ENCODE assay signal across 24 cellular contexts in the genomic region with DNA sequence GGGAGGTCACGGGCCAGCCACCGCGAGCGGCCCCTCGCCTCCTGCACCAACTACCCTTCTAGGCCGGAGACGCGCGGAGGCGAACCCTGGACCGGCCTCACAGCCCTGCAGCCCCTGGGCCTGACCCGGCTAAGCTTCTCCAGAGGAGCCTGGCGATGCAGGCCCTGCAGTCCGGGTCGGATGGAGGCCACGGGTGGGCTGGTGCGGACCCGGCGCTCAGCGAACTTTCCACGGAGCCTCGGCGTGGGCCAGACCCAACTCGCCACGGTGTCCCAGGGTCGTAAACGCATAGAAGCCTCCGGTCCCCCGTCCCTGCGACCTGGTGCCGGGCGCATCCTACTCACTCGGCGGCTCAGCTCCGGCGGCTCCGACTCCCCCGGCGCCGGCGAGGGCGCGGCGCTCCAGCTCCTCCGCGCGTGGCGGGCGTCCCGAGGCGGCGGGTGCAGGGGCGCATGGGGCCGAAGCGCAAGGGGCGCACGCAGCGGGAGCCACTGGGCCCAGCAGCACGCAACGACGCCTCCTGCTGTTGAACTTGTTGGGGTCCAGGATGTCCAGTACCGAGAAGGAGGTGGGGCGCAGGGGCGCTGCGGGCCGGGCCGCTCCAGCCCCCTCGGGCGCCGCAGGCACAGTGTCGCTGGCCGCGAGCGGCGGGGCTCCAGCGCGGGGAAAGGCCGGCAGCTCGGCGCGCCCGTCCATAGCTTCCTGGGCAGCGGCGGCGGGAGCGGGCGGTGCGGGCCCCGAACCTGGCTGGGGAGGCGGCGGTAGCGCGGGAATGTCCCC. TPM values are rescaled to one million over a fixed set of nuclear protein-coding genes. Genes with fewer than 3 reads are reported as not detected.
DNase-seq lines count a peak whose midpoint lies in the region; ATAC-seq and TF ChIP-seq lines count a peak whose summit lies in the region.
"Had no signal": no experiment of that assay in that cellular context is flagged by ENCODE, and none has a peak within 500 bp of the region (broad histone marks: within the 10 kb centered on the region; RNA-seq: fewer than 3 reads in every experiment).

No MANE protein-coding gene starts in this region.

- H3K4me1 ChIP-seq in prostate gland (replicated peaks): peaks cover 6% of the 10 kb centered on the region

- H3K9me3 Mint-ChIP-seq in activated T-cell treated with anti-CD3 and anti-CD28 coated beads, Interleukin-2, amount 50 U/mL, for 4 hours: no peaks in the 10 kb centered on the region
- H3K9me3 Mint-ChIP-seq: CD4-positive, alpha-beta T cell; stimulated activated effector memory CD8-positive, alpha-beta T cell treated with anti-CD3 and anti-CD28 coated beads, Interleukin-12 subunit alpha, Interleukin-12 subunit beta, amount 100 ng/mL, for 72 hours had no signal

- peak; percentile 25 to 38 for DNase-seq in activated T-cell treated with anti-CD3 and anti-CD28 coated beads, Interleukin-2, amount 50 U/mL, for 48 hours
- DNase-seq in activated T-cell treated with anti-CD3 and anti-CD28 coated beads, Interleukin-2, amount 50 U/mL, for 4 hours: no peak
- DNase-seq in GM13977 (ENCODE audit: low spot score): peak; percentile 38
- DNase-seq in coronary artery (ENCODE audit: low spot score): peak; percentile 45
- DNase-seq in prostate gland (ENCODE audit: low spot score): peak; percentile 2
- no peak for DNase-seq in LoVo (ENCODE audit: low spot score)
- DNase-seq in stimulated activated CD4-positive, alpha-beta T cell treated with anti-CD3 and anti-CD28 coated beads, Interleukin-2, amount 100 ng/mL, for 24 hours: no peak
- no peak for DNase-seq in NCI-H226
- DNase-seq: activated CD8-positive, alpha-beta T cell treated with anti-CD3 and anti-CD28 coated beads, Interleukin-2, amount 10 ng/mL, durations not matched to agents 7 days and 5 days; activated effector memory CD4-positive, alpha-beta T cell treated with Interleukin-2 at 50 U/mL for 16 hours; amniotic stem cell; CD4-positive, alpha-beta T cell; DMS53; effector CD4-positive, alpha-beta T cell; esophagus squamous epithelium; NCI-H2081; NCI-H526 treated with DMSO at 0.1 percent for 48 hours; SHP77; stimulated activated CD4-positive, alpha-beta T cell treated with anti-CD3 and anti-CD28 coated beads, Interleukin-15, amount 100 ng/mL, for 24 hours had no signal

- no peaks in the 10 kb centered on the region for H3K36me3 Mint-ChIP-seq in activated T-cell treated with anti-CD3 and anti-CD28 coated beads, Interleukin-2, amount 50 U/mL, for 4 hours (ENCODE audit: insufficient read depth)

- peak overlapping the region; percentile 11 for H3K4me3 ChIP-seq in coronary artery
- no peak overlapping the region for H3K4me3 ChIP-seq in prostate gland
- H3K4me3 ChIP-seq: cardiac muscle cell, esophagus squamous epithelium, K562 had no signal

- H3K4me1 Mint-ChIP-seq in activated T-cell treated with anti-CD3 and anti-CD28 coated beads, Interleukin-2, amount 50 U/mL, for 4 hours (ENCODE audit: low read depth): peaks cover 10% of the 10 kb centered on the region

- TF ChIP-seq POLR2A in prostate gland (IDR thresholded peaks at IDR 0.05): no peak

- in situ Hi-C loops in GM13977 (cut with MboI; ENCODE audit: low pct_unique_long_range_greater_than_20kb, low sequenced_read_pairs, unreplicated experiment): no loop called here

- H3K27me3 ChIP-seq in prostate gland (replicated peaks; ENCODE audit: insufficient read depth): peaks cover 85% of the 10 kb centered on the region

- H3K9me3 ChIP-seq in prostate gland: no peaks in the 10 kb centered on the region
- H3K9me3 ChIP-seq: esophagus squamous epithelium had no signal

- H3K27ac ChIP-seq in coronary artery: no peak overlapping the region
- no peak overlapping the region for H3K27ac ChIP-seq in prostate gland
- H3K27ac ChIP-seq: cardiac muscle cell, esophagus squamous epithelium had no signal

- intact Hi-C loops in prostate gland (cut with DNase I): no loop called here

- no peak for ATAC-seq in activated T-cell treated with anti-CD3 and anti-CD28 coated beads, Interleukin-2, amount 50 U/mL, for 4 hours
- ATAC-seq: activated CD8-positive, alpha-beta T cell treated with anti-CD3 and anti-CD28 coated beads, Interleukin-2, amount 10 ng/mL, durations not matched to agents 7 days and 5 days; K562; stimulated activated effector memory CD8-positive, alpha-beta T cell treated with anti-CD3 and anti-CD28 coated beads, Interleukin-12 subunit alpha, Interleukin-12 subunit beta, amount 100 ng/mL, for 72 hours had no signal

- no peaks in the 10 kb centered on the region for H3K36me3 ChIP-seq in prostate gland
- H3K36me3 ChIP-seq: cardiac muscle cell, esophagus squamous epithelium had no signal

- no peak for TF ChIP-seq CTCF in GM13977 (IDR thresholded peaks at IDR 0.05; ENCODE audit: extremely low read depth, insufficient read depth, missing control alignments)
- no peak for TF ChIP-seq CTCF in coronary artery (IDR thresholded peaks at IDR 0.05)
- no peak for TF ChIP-seq CTCF in prostate gland (IDR thresholded peaks at IDR 0.05)

- H3K4me3 Mint-ChIP-seq in activated T-cell treated with anti-CD3 and anti-CD28 coated beads, Interleukin-2, amount 50 U/mL, for 4 hours: no peak overlapping the region
- H3K4me3 Mint-ChIP-seq: CD4-positive, alpha-beta T cell; stimulated activated effector memory CD8-positive, alpha-beta T cell treated with anti-CD3 and anti-CD28 coated beads, Interleukin-12 subunit alpha, Interleukin-12 subunit beta, amount 100 ng/mL, for 72 hours had no signal

- WGBS in prostate gland: 5% methylated on average over 68 of the region's 93 CpGs

- H3K27me3 Mint-ChIP-seq in activated T-cell treated with anti-CD3 and anti-CD28 coated beads, Interleukin-2, amount 50 U/mL, for 4 hours (ENCODE audit: low read depth): peaks cover 54% of the 10 kb centered on the region

RNA-seq across cellular contexts. Expression of a gene that starts 0.4 kb away (rescaled TPM):
- total RNA-seq in activated T-cell treated with anti-CD3 and anti-CD28 coated beads, Interleukin-2, amount 50 U/mL, for 4 hours: not detected
- total RNA-seq in prostate gland: not detected
- total RNA-seq: activated CD8-positive, alpha-beta T cell treated with anti-CD3 and anti-CD28 coated beads, Interleukin-2, amount 10 ng/mL, durations not matched to agents 7 days and 5 days; cardiac muscle cell; CD4-positive, alpha-beta T cell; esophagus squamous epithelium; K562; lower leg skin; T-helper 2 cell treated with Interferon-gamma antibody and Interleukin-4, amounts not matched to agents 100 ng/mL and 5 ng/mL, for 36 hours had no signal

RNA-seq across cellular contexts. Expression of a gene that starts 58.8 kb away (rescaled TPM):
- total RNA-seq in activated T-cell treated with anti-CD3 and anti-CD28 coated beads, Interleukin-2, amount 50 U/mL, for 4 hours: 10 to 100 TPM; 17.2 to 20.5 (median 18.9) TPM
- 10 to 100 TPM; 20.8 to 47.9 TPM for total RNA-seq in prostate gland

Comparison
In these comparisons a context has a peak if more than half of its experiments do, and no peak if none do; other contexts are left out.
1. DNase-seq: peak in activated T-cell treated with anti-CD3 and anti-CD28 coated beads, Interleukin-2, amount 50 U/mL, for 48 hours (2 of 2), GM13977 (single experiment), coronary artery (single experiment) and prostate gland (single experiment); none in activated T-cell treated with anti-CD3 and anti-CD28 coated beads, Interleukin-2, amount 50 U/mL, for 4 hours (single experiment), LoVo (single experiment), stimulated activated CD4-positive, alpha-beta T cell treated with anti-CD3 and anti-CD28 coated beads, Interleukin-2, amount 100 ng/mL, for 24 hours (0 of 2) and NCI-H226 (single experiment).